In genomic region chr4:85778809-85779124, GRCh38 we compare ENCODE assay signal across 9 cellular contexts.
DNase-seq lines count a peak whose midpoint lies in the region; ATAC-seq and TF ChIP-seq lines count a peak whose summit lies in the region.
"Had no signal": no experiment of that assay in that cellular context is flagged by ENCODE, and none has a peak within 500 bp of the region (broad histone marks: within the 10 kb centered on the region; RNA-seq: fewer than 3 reads in every experiment).

No MANE protein-coding gene starts in this region.

- TF ChIP-seq CTCF in HFF-Myc (IDR thresholded peaks at IDR 0.05; ENCODE audit: low read depth, low read length, missing control alignments) (no peak), Peyer's patch (IDR thresholded peaks at IDR 0.05) (no peak)

- H3K9me3 ChIP-seq in Peyer's patch = no peaks in the 10 kb centered on the region

- no peaks in the 10 kb centered on the region for H3K27me3 ChIP-seq in Peyer's patch

- DNase-seq in ELR (ENCODE audit: low read depth) (peak; percentile 53), HFF-Myc (ENCODE audit: extremely low read depth, low read depth) (no peak), Peyer's patch (no peak), left lobe of liver (ENCODE audit: low spot score) (no peak), C1 segment of cervical spinal cord (lab: John Stamatoyannopoulos, UW) (no peak), NCI-H2029 (lab: John Stamatoyannopoulos, UW) (no peak)
- DNase-seq in activated naive CD4-positive, alpha-beta T cell treated with anti-CD3 and anti-CD28 coated beads, Interleukin-2, amount 10 ng/mL, durations not matched to agents 7 days and 5 days = no peak
- no peak for DNase-seq in activated T-cell treated with anti-CD3 and anti-CD28 coated beads, Interleukin-2, amount 50 U/mL, for 4 hours
- DNase-seq: activated naive CD8-positive, alpha-beta T cell treated with anti-CD3 and anti-CD28 coated beads, Interleukin-2, amount 10 ng/mL, durations not matched to agents 7 days and 5 days had no signal

- H3K36me3 Mint-ChIP-seq in activated naive CD4-positive, alpha-beta T cell treated with anti-CD3 and anti-CD28 coated beads, Interleukin-2, amount 10 ng/mL, durations not matched to agents 7 days and 5 days = no peaks in the 10 kb centered on the region
- no peaks in the 10 kb centered on the region for H3K36me3 Mint-ChIP-seq in activated T-cell treated with anti-CD3 and anti-CD28 coated beads, Interleukin-2, amount 50 U/mL, for 4 hours (ENCODE audit: insufficient read depth)
- H3K36me3 Mint-ChIP-seq: activated naive CD8-positive, alpha-beta T cell treated with anti-CD3 and anti-CD28 coated beads, Interleukin-2, amount 10 ng/mL, durations not matched to agents 7 days and 5 days had no signal

- no peak for TF ChIP-seq POLR2A in Peyer's patch (IDR thresholded peaks at IDR 0.05)

- H3K27me3 Mint-ChIP-seq in activated naive CD4-positive, alpha-beta T cell treated with anti-CD3 and anti-CD28 coated beads, Interleukin-2, amount 10 ng/mL, durations not matched to agents 7 days and 5 days = no peaks in the 10 kb centered on the region
- H3K27me3 Mint-ChIP-seq in activated T-cell treated with anti-CD3 and anti-CD28 coated beads, Interleukin-2, amount 50 U/mL, for 4 hours (ENCODE audit: low read depth) = no peaks in the 10 kb centered on the region

- H3K4me1 Mint-ChIP-seq in activated naive CD4-positive, alpha-beta T cell treated with anti-CD3 and anti-CD28 coated beads, Interleukin-2, amount 10 ng/mL, durations not matched to agents 7 days and 5 days = no peaks in the 10 kb centered on the region
- no peaks in the 10 kb centered on the region for H3K4me1 Mint-ChIP-seq in activated T-cell treated with anti-CD3 and anti-CD28 coated beads, Interleukin-2, amount 50 U/mL, for 4 hours (ENCODE audit: low read depth)
- H3K4me1 Mint-ChIP-seq: activated naive CD8-positive, alpha-beta T cell treated with anti-CD3 and anti-CD28 coated beads, Interleukin-2, amount 10 ng/mL, durations not matched to agents 7 days and 5 days had no signal

- H3K9me3 Mint-ChIP-seq in activated naive CD4-positive, alpha-beta T cell treated with anti-CD3 and anti-CD28 coated beads, Interleukin-2, amount 10 ng/mL, durations not matched to agents 7 days and 5 days = no peaks in the 10 kb centered on the region
- no peaks in the 10 kb centered on the region for H3K9me3 Mint-ChIP-seq in activated T-cell treated with anti-CD3 and anti-CD28 coated beads, Interleukin-2, amount 50 U/mL, for 4 hours
- H3K9me3 Mint-ChIP-seq: activated naive CD8-positive, alpha-beta T cell treated with anti-CD3 and anti-CD28 coated beads, Interleukin-2, amount 10 ng/mL, durations not matched to agents 7 days and 5 days had no signal

- no peaks in the 10 kb centered on the region for H3K36me3 ChIP-seq in Peyer's patch

- H3K27ac Mint-ChIP-seq in activated naive CD4-positive, alpha-beta T cell treated with anti-CD3 and anti-CD28 coated beads, Interleukin-2, amount 10 ng/mL, durations not matched to agents 7 days and 5 days = no peak overlapping the region
- H3K27ac Mint-ChIP-seq: activated naive CD8-positive, alpha-beta T cell treated with anti-CD3 and anti-CD28 coated beads, Interleukin-2, amount 10 ng/mL, durations not matched to agents 7 days and 5 days had no signal

- no peaks in the 10 kb centered on the region for H3K4me1 ChIP-seq in Peyer's patch

- CTCF ChIA-PET in activated naive CD4-positive, alpha-beta T cell treated with anti-CD3 and anti-CD28 coated beads, Interleukin-2, amount 10 ng/mL, durations not matched to agents 7 days and 5 days (lab: Charles Lee) = no interaction called here

- peak overlapping the region; percentile 36 to 67 (median 53) for H3K27ac ChIP-seq in Peyer's patch

- H3K4me3 ChIP-seq in HFF-Myc (replicated peaks; ENCODE audit: low read depth, low read length) (peak overlapping the region; percentile 38), Peyer's patch (peak overlapping the region in 3 of 4 donors; percentile 8 to 27 (median 17))

- ATAC-seq in left lobe of liver = peak; percentile 81
- ATAC-seq in activated T-cell treated with anti-CD3 and anti-CD28 coated beads, Interleukin-2, amount 50 U/mL, for 4 hours = no peak

- H3K4me3 Mint-ChIP-seq in activated naive CD4-positive, alpha-beta T cell treated with anti-CD3 and anti-CD28 coated beads, Interleukin-2, amount 10 ng/mL, durations not matched to agents 7 days and 5 days = no peak overlapping the region
- H3K4me3 Mint-ChIP-seq in activated T-cell treated with anti-CD3 and anti-CD28 coated beads, Interleukin-2, amount 50 U/mL, for 4 hours = no peak overlapping the region
- H3K4me3 Mint-ChIP-seq: activated naive CD8-positive, alpha-beta T cell treated with anti-CD3 and anti-CD28 coated beads, Interleukin-2, amount 10 ng/mL, durations not matched to agents 7 days and 5 days had no signal
